18 cellular contexts compared by ENCODE assay signal in genomic region chr5:64462391-64462790, GRCh38. TPM values are rescaled to one million over a fixed set of nuclear protein-coding genes. Genes with fewer than 3 reads are reported as not detected.
DNase-seq lines count a peak whose midpoint lies in the region; ATAC-seq and TF ChIP-seq lines count a peak whose summit lies in the region.
"Had no signal": no experiment of that assay in that cellular context is flagged by ENCODE, and none has a peak within 500 bp of the region (broad histone marks: within the 10 kb centered on the region; RNA-seq: fewer than 3 reads in every experiment).

No MANE protein-coding gene starts in this region.

- intact Hi-C loops in A673 (cut with micrococcal nuclease; ENCODE audit: unreplicated experiment): no loop called here

- no peaks in the 10 kb centered on the region for H3K4me1 ChIP-seq in A673 (ENCODE audit: insufficient read depth, low read length, poor library complexity, severe bottlenecking)
- H3K4me1 ChIP-seq: A549 had no signal

- H3K27me3 ChIP-seq in A673 (replicated peaks; ENCODE audit: insufficient read depth, low read depth, low read length, poor library complexity): no peaks in the 10 kb centered on the region

- POLR2A ChIA-PET in A673 (lab: Charles Lee; ENCODE audit: low non-redundant PET): no interaction called here

- no TSS peak for BruUV-seq in A673 (replicated peaks; lab: Mats Ljungman, UMichigan)

- DNase-seq in DMS 273 treated with DMSO at 0.1 percent for 48 hours (lab: John Stamatoyannopoulos, UW) (peak; percentile 13), NCI-H2171 treated with DMSO at 0.1 percent for 48 hours (lab: John Stamatoyannopoulos, UW) (peak; percentile 58), cerebellar cortex (ENCODE audit: low spot score) (peak; percentile 69), left kidney (ENCODE audit: low read depth, low spot score) (peak; percentile 17), A673 (ENCODE audit: low spot score) (no peak)
- DNase-seq in activated CD8-positive, alpha-beta memory T cell treated with anti-CD3 and anti-CD28 coated beads, Interleukin-2, amount 50 U/mL, for 48 hours: no peak
- DNase-seq: 8988T; CD4-positive, alpha-beta memory T cell; DMS153; DND-41; GDM1; H9 had no signal

- no peaks in the 10 kb centered on the region for H3K36me3 ChIP-seq in A673 (ENCODE audit: insufficient read depth, low read length, poor library complexity, severe bottlenecking)

- H3K4me3 ChIP-seq in A673 (ENCODE audit: low read depth, low read length, poor library complexity, severe bottlenecking): no peak overlapping the region
- H3K4me3 ChIP-seq: A549, GM12878, GM23338 had no signal

- no peak for TF ChIP-seq CTCF in A673 (conservative IDR thresholded peaks at IDR 0.05; ENCODE audit: low read depth, low read length)

- no peak overlapping the region for H3K27ac ChIP-seq in A673 (ENCODE audit: low read depth, low read length, poor library complexity, severe bottlenecking)
- H3K27ac ChIP-seq: A549 had no signal

- ATAC-seq in HG03097 (IDR thresholded peaks at IDR 0.05; ENCODE audit: low FRiP score, unreplicated experiment): no peak
- ATAC-seq: A549, GM12878, GM23338, HCT116 had no signal

- CTCF ChIA-PET in A673 (lab: Charles Lee): no interaction called here

- H3K9me3 ChIP-seq in A673 (ENCODE audit: low read depth, low read length, poor library complexity, severe bottlenecking): no peaks in the 10 kb centered on the region
- H3K9me3 ChIP-seq: A549 had no signal

RNA-seq across cellular contexts. Expression of gene RGS7BP, which starts 43.4 kb away (rescaled TPM):
- 3.1 TPM in 2 replicates for total RNA-seq in A673 (2021)
- total RNA-seq: CD4-positive, alpha-beta memory T cell; GM12878; H4 had no signal

Comparison
In these comparisons a context has a peak if more than half of its experiments do, and no peak if none do; other contexts are left out.
1. DNase-seq: peak in DMS 273 treated with DMSO at 0.1 percent for 48 hours (single experiment), NCI-H2171 treated with DMSO at 0.1 percent for 48 hours (single experiment), cerebellar cortex (single experiment) and left kidney (single experiment); none in activated CD8-positive, alpha-beta memory T cell treated with anti-CD3 and anti-CD28 coated beads, Interleukin-2, amount 50 U/mL, for 48 hours (single experiment) and A673 (single experiment).